3 cellular contexts compared by ENCODE assay signal in the genomic region with DNA sequence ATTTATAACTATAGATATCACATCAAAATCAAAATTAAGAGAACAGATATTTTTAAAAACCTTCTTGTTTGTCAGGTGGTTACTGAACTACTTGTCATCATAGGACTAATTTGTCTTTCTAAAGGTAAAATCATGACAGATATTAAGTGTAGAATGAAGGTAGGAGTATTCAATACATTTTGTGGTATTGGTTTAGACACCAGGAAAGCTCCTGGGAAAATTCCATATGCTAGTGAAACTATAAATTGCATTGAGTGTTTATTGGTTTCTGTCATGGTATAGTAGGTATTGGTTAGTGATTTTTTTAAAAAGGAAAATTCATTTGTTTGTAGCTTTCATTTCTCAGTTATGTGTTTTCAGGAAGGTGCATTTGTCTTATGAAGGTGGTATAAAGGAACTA.
"Had no signal": no experiment of that assay in that cellular context is flagged by ENCODE, and none has a peak within 500 bp of the region (broad histone marks: within the 10 kb centered on the region; RNA-seq: fewer than 3 reads in every experiment).

No MANE protein-coding gene starts in this region.

- DNase-seq: GDM1, GF-D8 had no signal

- FAIRE-seq: G401.6 had no signal
